1 cellular context compared by ENCODE assay signal in genomic region chr17:15502315-15503112, GRCh38.
A peak's percentile ranks its signal among the peaks of the same experiment; 100 is the strongest.
TF ChIP-seq lines count a peak whose summit lies in the region.

No MANE protein-coding gene starts in this region.

TF ChIP-seq in K562, 482 proteins besides CTCF, POLR2A, EP300 and RAD21 (continued from another document and continues in another):
- no peak for TF ChIP-seq ZNF407 (IDR thresholded peaks at IDR 0.05; ENCODE audit: low read depth)
- no peak for TF ChIP-seq YY1 (IDR thresholded peaks at IDR 0.05; ENCODE audit: borderline replicate concordance in 1 of 3, control insufficient read depth in 1 of 3, extremely low read depth in 1 of 3, insufficient read depth in 3 of 3, insufficient read length in 1 of 3, insufficient replicate concordance in 2 of 3, low read depth in 1 of 3, low read length in 2 of 3)
- TF ChIP-seq ZNF699 (CRISPR knock-in tag; IDR thresholded peaks at IDR 0.05; ENCODE audit: insufficient replicate concordance) = no peak
- no peak for TF ChIP-seq KLF10 (CRISPR knock-in tag; IDR thresholded peaks at IDR 0.05)
- TF ChIP-seq GATAD2A (IDR thresholded peaks at IDR 0.05) = no peak
- TF ChIP-seq ARID1B (IDR thresholded peaks at IDR 0.05) = peak; percentile 20; the same call in 1 of the 2 replicates
- TF ChIP-seq HEY1 (CRISPR knock-in tag; IDR thresholded peaks at IDR 0.05; ENCODE audit: borderline replicate concordance) = no peak
- no peak for TF ChIP-seq CBFA2T3 (IDR thresholded peaks at IDR 0.05)
- TF ChIP-seq CC2D1A (IDR thresholded peaks at IDR 0.05) = peak; percentile 55; the same call in 1 of the 2 replicates
- TF ChIP-seq NR2C2 (CRISPR knock-in tag; IDR thresholded peaks at IDR 0.05) = no peak
- no peak for TF ChIP-seq NR2C2 (tag; IDR thresholded peaks at IDR 0.05)
- TF ChIP-seq ZFP30 (CRISPR knock-in tag; IDR thresholded peaks at IDR 0.05; ENCODE audit: borderline replicate concordance) = no peak
- TF ChIP-seq MEIS2 (IDR thresholded peaks at IDR 0.05; ENCODE audit: partially characterized antibody) = no peak
- TF ChIP-seq GTF2E2 (tag; IDR thresholded peaks at IDR 0.05) = no peak
- no peak for TF ChIP-seq RCOR1 (IDR thresholded peaks at IDR 0.05; ENCODE audit: borderline replicate concordance in 1 of 2, low read depth in 2 of 2, low read length in 2 of 2)
- TF ChIP-seq HSF4 (CRISPR knock-in tag; IDR thresholded peaks at IDR 0.05; ENCODE audit: borderline replicate concordance) = no peak
- TF ChIP-seq CHD4 (IDR thresholded peaks at IDR 0.05; ENCODE audit: insufficient read depth, insufficient replicate concordance, low read depth, low read length, poor library complexity, severe bottlenecking) = no peak
- no peak for TF ChIP-seq HOXB6 (CRISPR knock-in tag; IDR thresholded peaks at IDR 0.05; ENCODE audit: borderline replicate concordance)
- TF ChIP-seq NBN (IDR thresholded peaks at IDR 0.05; ENCODE audit: low read depth) = no peak
- no peak for TF ChIP-seq ZNF695 (CRISPR knock-in tag; IDR thresholded peaks at IDR 0.05)
- no peak for TF ChIP-seq CBX8 (IDR thresholded peaks at IDR 0.05; ENCODE audit: borderline replicate concordance, extremely low read depth, low read depth, low read length, poor library complexity, severe bottlenecking)
- TF ChIP-seq NR4A1 (CRISPR knock-in tag; IDR thresholded peaks at IDR 0.05) = no peak
- no peak for TF ChIP-seq NR4A1 (tag; IDR thresholded peaks at IDR 0.05)
- TF ChIP-seq FOXK1 (CRISPR knock-in tag; IDR thresholded peaks at IDR 0.05; ENCODE audit: borderline replicate concordance) = no peak
- no peak for TF ChIP-seq ELF1 (tag; IDR thresholded peaks at IDR 0.05)
- no peak for TF ChIP-seq SETDB1 (IDR thresholded peaks at IDR 0.05; ENCODE audit: low read length)
- no peak for TF ChIP-seq ELF2 (CRISPR knock-in tag; IDR thresholded peaks at IDR 0.05)
- TF ChIP-seq RBBP5 (IDR thresholded peaks at IDR 0.05; ENCODE audit: borderline replicate concordance, insufficient read depth, low read length, poor library complexity, severe bottlenecking) = no peak
- no peak for TF ChIP-seq HNRNPUL1 (IDR thresholded peaks at IDR 0.05; ENCODE audit: low read length)
- no peak for TF ChIP-seq PHB (CRISPR knock-in tag; IDR thresholded peaks at IDR 0.05)
- TF ChIP-seq MGA (IDR thresholded peaks at IDR 0.05) = no peak
- TF ChIP-seq HMG20A (CRISPR knock-in tag; conservative IDR thresholded peaks at IDR 0.05) = no peak
- no peak for TF ChIP-seq ZNF76 (CRISPR knock-in tag; IDR thresholded peaks at IDR 0.05; ENCODE audit: borderline replicate concordance)
- peak; percentile 21; the same call in 1 of the 2 replicates for TF ChIP-seq ZNF512 (tag; IDR thresholded peaks at IDR 0.05)
- TF ChIP-seq HDGF (IDR thresholded peaks at IDR 0.05) = peak; percentile 55; the same call in 1 of the 2 replicates
- no peak for TF ChIP-seq CBX2 (IDR thresholded peaks at IDR 0.05; ENCODE audit: insufficient read depth, low read length, poor library complexity, severe bottlenecking)
- no peak for TF ChIP-seq MTA3 (IDR thresholded peaks at IDR 0.05; ENCODE audit: borderline replicate concordance)
- TF ChIP-seq ZNF444 (CRISPR knock-in tag; IDR thresholded peaks at IDR 0.05) = no peak
- no peak for TF ChIP-seq PRPF4 (IDR thresholded peaks at IDR 0.05; ENCODE audit: insufficient read depth, low read depth, low read length, poor library complexity, severe bottlenecking)
- no peak for TF ChIP-seq CAMTA2 (CRISPR knock-in tag; conservative IDR thresholded peaks at IDR 0.05)
- no peak for TF ChIP-seq NCOA2 (IDR thresholded peaks at IDR 0.05; ENCODE audit: partially characterized antibody in 2 of 2)
- TF ChIP-seq PHB2 (IDR thresholded peaks at IDR 0.05; ENCODE audit: low read depth) = no peak
- TF ChIP-seq FOXP4 (CRISPR knock-in tag; IDR thresholded peaks at IDR 0.05; ENCODE audit: borderline replicate concordance) = no peak
- 0 out of 2 replicates have a peak, but pooled peaks have one; percentile 19 for TF ChIP-seq NFIC (IDR thresholded peaks at IDR 0.05)
